9 cellular contexts compared by ENCODE assay signal in the genomic region with DNA sequence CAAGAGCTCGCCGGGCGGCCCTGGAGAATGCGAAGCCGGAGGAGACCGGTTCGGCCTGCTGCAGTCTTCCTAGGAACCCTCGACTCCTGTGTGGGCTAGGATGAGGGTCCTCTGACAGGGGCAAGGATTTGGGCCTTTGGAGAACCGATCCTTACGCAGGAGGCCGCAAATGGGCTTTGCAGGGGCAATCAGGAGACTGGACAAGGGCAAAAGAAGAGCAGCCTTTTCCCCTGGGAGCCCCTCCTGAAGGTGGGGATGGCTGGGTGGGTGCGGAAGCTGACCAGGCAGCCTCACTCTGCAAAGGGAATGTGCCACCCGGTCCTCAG.
DNase-seq lines count a peak whose midpoint lies in the region; TF ChIP-seq lines count a peak whose summit lies in the region.
"Had no signal": no experiment of that assay in that cellular context is flagged by ENCODE, and none has a peak within 500 bp of the region (broad histone marks: within the 10 kb centered on the region; RNA-seq: fewer than 3 reads in every experiment).

No MANE protein-coding gene starts in this region.

- H3K27ac ChIP-seq in MM.1S (ENCODE audit: low read length) (no peak overlapping the region), dorsolateral prefrontal cortex (peak overlapping the region in 50 of 59 donors; percentile 18 to 91 (median 78)), mucosa of rectum (ENCODE audit: low read depth in 2 of 2, low read length in 2 of 2) (peak overlapping the region; percentile 87 to 91), transverse colon (peak overlapping the region; percentile 82 to 89 (median 84))
- H3K27ac ChIP-seq: PC-9 had no signal

- no peaks in the 10 kb centered on the region for H3K79me2 ChIP-seq in MM.1S (ENCODE audit: low read length)

- H3K36me3 ChIP-seq in MM.1S (replicated peaks; ENCODE audit: insufficient read depth, low read length) (no peaks in the 10 kb centered on the region), mucosa of rectum (ENCODE audit: control insufficient read depth in 2 of 2, insufficient read depth in 2 of 2, low read length in 2 of 2) (no peaks in the 10 kb centered on the region), transverse colon (no peaks in the 10 kb centered on the region)

- H3F3A ChIP-seq in MM.1S (ENCODE audit: insufficient read depth, low read length) = no peaks in the 10 kb centered on the region

- no peak overlapping the region; the same call in 1 of the 2 replicates for H2AFZ ChIP-seq in MM.1S (ENCODE audit: low read length)

- no peak for TF ChIP-seq CTCF in MM.1S (IDR thresholded peaks at IDR 0.05; ENCODE audit: low read length)
- TF ChIP-seq CTCF in dorsolateral prefrontal cortex (IDR thresholded peaks at IDR 0.05 in 54 of 56, conservative IDR thresholded peaks at IDR 0.05 in 2 of 56; ENCODE audit: low read depth in 1 of 56, partially characterized antibody in 56 of 56) = no peak
- no peak for TF ChIP-seq CTCF in transverse colon (IDR thresholded peaks at IDR 0.05)

- no peaks in the 10 kb centered on the region for H3K9me2 ChIP-seq in MM.1S (replicated peaks; ENCODE audit: insufficient read depth, low read length)

- no peaks in the 10 kb centered on the region for H3K9me3 ChIP-seq in MM.1S (replicated peaks; ENCODE audit: insufficient read depth, low read length)
- no peaks in the 10 kb centered on the region for H3K9me3 ChIP-seq in mucosa of rectum (ENCODE audit: control insufficient read depth in 2 of 2, low read length in 2 of 2)
- H3K9me3 ChIP-seq in transverse colon = no peaks in the 10 kb centered on the region

- 48% methylated on average over 13 of the region's 13 CpGs; no CpG with 5 or more reads in 1 of the 2 donors for WGBS in transverse colon (ENCODE audit: low coverage in 1 of 2), 2 donors

- H3K4me3 ChIP-seq in MM.1S (ENCODE audit: low read length) (no peak overlapping the region), dorsolateral prefrontal cortex (peak overlapping the region; percentile 44 to 88 (median 73)), mucosa of rectum (ENCODE audit: low read length in 2 of 2) (peak overlapping the region; percentile 66 to 76), transverse colon (peak overlapping the region; percentile 39 to 57 (median 49))

- TF ChIP-seq EP300 in transverse colon (IDR thresholded peaks at IDR 0.05; ENCODE audit: low read depth) = no peak

- no peaks in the 10 kb centered on the region for H3K4me1 ChIP-seq in MM.1S (ENCODE audit: low read length)
- H3K4me1 ChIP-seq in mucosa of rectum (ENCODE audit: control insufficient read depth in 2 of 2, insufficient read depth in 2 of 2, low read length in 2 of 2) = peaks cover 21 to 31% of the 10 kb centered on the region in 2 donors
- H3K4me1 ChIP-seq in transverse colon = peaks cover 22 to 50% (median 33%) of the 10 kb centered on the region in 4 donors

- in situ Hi-C loops in transverse colon (cut with MboI; ENCODE audit: low pct_ligation_motif_present in 1 of 4, low pct_unique_long_range_greater_than_20kb in 1 of 4, low sequenced_read_pairs in 3 of 4) = no loop called here

- H3K9ac ChIP-seq in MM.1S (ENCODE audit: low read length) (no peak overlapping the region), mucosa of rectum (ENCODE audit: low read depth in 1 of 2, low read length in 2 of 2) (peak overlapping the region; percentile 47 to 87)

- no peaks in the 10 kb centered on the region for H4K20me1 ChIP-seq in MM.1S (ENCODE audit: insufficient read depth, low read length)

- no peak for TF ChIP-seq POLR2A in transverse colon (IDR thresholded peaks at IDR 0.05)

- intact Hi-C loops in dorsolateral prefrontal cortex (cut with DNase I) (loop anchor here (2.0 to 5.0 kb wide), 2 partner anchors 46 to 47 kb away; no protein-coding TSS in a partner anchor), transverse colon (cut with DNase I; ENCODE audit: low total_unique reads) (loop anchor here (5.0 kb wide), 1 partner anchor 52 kb away; no protein-coding TSS in a partner anchor)

- H3K27me3 ChIP-seq in MM.1S (replicated peaks; ENCODE audit: insufficient read depth, low read length) (peaks cover 24% of the 10 kb centered on the region), dorsolateral prefrontal cortex (no peaks in the 10 kb centered on the region), mucosa of rectum (ENCODE audit: control insufficient read depth in 2 of 2, insufficient read depth in 2 of 2, low read length in 2 of 2) (peaks cover 3 to 4% of the 10 kb centered on the region in 2 donors), transverse colon (peaks cover 5% of the 10 kb centered on the region)

- H3K4me2 ChIP-seq in MM.1S (ENCODE audit: low read depth, low read length) = peak overlapping the region; percentile 60; the same call in 1 of the 2 replicates

- no peak for DNase-seq in MM.1S
- no peak for DNase-seq in dorsolateral prefrontal cortex
- DNase-seq in transverse colon = no peak
- DNase-seq in activated CD4-positive, alpha-beta T cell treated with anti-CD3 and anti-CD28 coated beads, Interleukin-2, amount 50 U/mL, for 4 hours = no peak
- no peak for DNase-seq in AG20443 (ENCODE audit: low spot score)
- DNase-seq in stimulated activated CD4-positive, alpha-beta T cell treated with anti-CD3 and anti-CD28 coated beads, Interleukin-4, amount 100 ng/mL, for 24 hours = no peak
- DNase-seq: effector memory CD4-positive, alpha-beta T cell had no signal
